In the genomic region with DNA sequence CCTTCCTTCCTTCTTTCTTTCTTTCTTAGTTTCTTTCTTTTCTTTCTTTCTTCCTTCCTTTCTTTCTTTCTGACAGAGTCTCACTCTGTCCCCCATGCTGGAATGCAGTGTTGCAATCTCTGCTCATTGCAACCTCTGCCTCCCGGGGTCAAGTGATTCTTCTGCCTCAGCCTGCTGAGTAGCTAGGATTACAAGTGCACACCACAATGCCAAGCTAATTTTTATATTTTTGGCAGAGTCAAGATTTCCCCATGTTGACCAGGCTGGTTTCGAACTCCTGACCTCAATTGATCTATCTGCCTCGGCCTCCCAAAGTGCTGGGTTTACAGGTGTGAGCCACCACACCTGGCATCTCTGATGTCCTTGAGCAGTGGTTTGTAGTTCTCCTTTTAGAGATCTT, we compare ENCODE assay signal across 23 cellular contexts. TPM values are rescaled to one million over a fixed set of nuclear protein-coding genes. Genes with fewer than 3 reads are reported as not detected.
DNase-seq lines count a peak whose midpoint lies in the region; ATAC-seq, FAIRE-seq and TF ChIP-seq lines count a peak whose summit lies in the region.
"Had no signal": no experiment of that assay in that cellular context is flagged by ENCODE, and none has a peak within 500 bp of the region (broad histone marks: within the 10 kb centered on the region; RNA-seq: fewer than 3 reads in every experiment).

No MANE protein-coding gene starts in this region.

- no TSS peak for BruUV-seq in HepG2 (replicated peaks; lab: Mats Ljungman, UMichigan)

- H3K4me1 ChIP-seq in HepG2 (ENCODE audit: insufficient read depth, low read length) = peaks cover 69% of the 10 kb centered on the region
- H3K4me1 ChIP-seq: BLaER1 had no signal

- peak; percentile 83 for FAIRE-seq in bronchial epithelial cell (lab: Jason Lieb, UNC)
- FAIRE-seq in HepG2 (lab: Jason Lieb, UNC) = no peak
- FAIRE-seq: GM19239 had no signal

- H3K27ac Mint-ChIP-seq in activated naive CD4-positive, alpha-beta T cell treated with anti-CD3 and anti-CD28 coated beads, Interleukin-2, amount 10 ng/mL, durations not matched to agents 7 days and 5 days = peak overlapping the region; percentile 15

- POLR2A ChIA-PET in HepG2 (lab: Yijun Ruan, JAX) = interaction anchor here (1.3 kb wide), 1 partner anchor 24 kb away, joined by 3 read pairs; no protein-coding TSS in a partner anchor

- no peak for ATAC-seq in HepG2

- H3K27ac ChIP-seq in HepG2 (ENCODE audit: extremely low read length, insufficient read depth, low read length) = no peak overlapping the region
- H3K27ac ChIP-seq: BLaER1, KMS-11, Peyer's patch, SK-N-MC had no signal

- intact Hi-C loops in HepG2 (cut with micrococcal nuclease; ENCODE audit: unreplicated experiment) = no loop called here

- H3K36me3 Mint-ChIP-seq in activated naive CD4-positive, alpha-beta T cell treated with anti-CD3 and anti-CD28 coated beads, Interleukin-2, amount 10 ng/mL, durations not matched to agents 7 days and 5 days = peaks cover 2% of the 10 kb centered on the region

- peaks cover 3% of the 10 kb centered on the region for H3K9me3 Mint-ChIP-seq in activated naive CD4-positive, alpha-beta T cell treated with anti-CD3 and anti-CD28 coated beads, Interleukin-2, amount 10 ng/mL, durations not matched to agents 7 days and 5 days

- DNase-seq in activated naive CD4-positive, alpha-beta T cell treated with anti-CD3 and anti-CD28 coated beads, Interleukin-2, amount 10 ng/mL, durations not matched to agents 7 days and 5 days = no peak
- DNase-seq in activated naive CD4-positive, alpha-beta T cell treated with Interleukin-2 at 50 U/mL for 16 hours = no peak
- DNase-seq in bronchial epithelial cell (ENCODE audit: low read depth) (no peak), HepG2 (ENCODE audit: low spot score) (no peak), middle frontal gyrus (ENCODE audit: extremely low spot score, low spot score) (no peak), HT-29 (ENCODE audit: low spot score) (no peak), NCI-H69 (lab: John Stamatoyannopoulos, UW) (no peak)
- peak; percentile 6 for DNase-seq in stimulated activated CD8-positive, alpha-beta memory T cell treated with anti-CD3 and anti-CD28 coated beads, Interleukin-4, amount 100 ng/mL, for 48 hours
- DNase-seq: 8988T, COR-L47, H7, NCI-H1048, NCI-H1436 treated with DMSO at 0.1 percent for 48 hours, NCI-H2081, NCI-H510A, Peyer's patch, Right ventricle myocardium superior had no signal

- peaks cover 6% of the 10 kb centered on the region for H3K4me1 Mint-ChIP-seq in activated naive CD4-positive, alpha-beta T cell treated with anti-CD3 and anti-CD28 coated beads, Interleukin-2, amount 10 ng/mL, durations not matched to agents 7 days and 5 days

- H3K4me3 Mint-ChIP-seq in activated naive CD4-positive, alpha-beta T cell treated with anti-CD3 and anti-CD28 coated beads, Interleukin-2, amount 10 ng/mL, durations not matched to agents 7 days and 5 days = no peak overlapping the region

- H3K27me3 Mint-ChIP-seq in activated naive CD4-positive, alpha-beta T cell treated with anti-CD3 and anti-CD28 coated beads, Interleukin-2, amount 10 ng/mL, durations not matched to agents 7 days and 5 days = peaks cover 28% of the 10 kb centered on the region

- CTCF ChIA-PET in activated naive CD4-positive, alpha-beta T cell treated with anti-CD3 and anti-CD28 coated beads, Interleukin-2, amount 10 ng/mL, durations not matched to agents 7 days and 5 days (lab: Charles Lee) = no interaction called here
- CTCF ChIA-PET in HepG2 (lab: Yijun Ruan, JAX; ENCODE audit: low intra/inter-chr PET ratio, low total read pairs) = no interaction called here

- H3K36me3 ChIP-seq in bronchial epithelial cell (ENCODE audit: control insufficient read depth, insufficient read depth, low read length) = no peaks in the 10 kb centered on the region
- no peaks in the 10 kb centered on the region for H3K36me3 ChIP-seq in HepG2 (replicated peaks in 1 of 2; ENCODE audit: control insufficient read depth in 1 of 2, insufficient read depth in 2 of 2, low read length in 2 of 2)
- H3K36me3 ChIP-seq: BLaER1, Peyer's patch had no signal

- no peak overlapping the region for H3K4me2 ChIP-seq in HepG2 (ENCODE audit: low read depth, low read length)
- H3K4me2 ChIP-seq: BLaER1, KMS-11 had no signal

- no peak overlapping the region for H2AFZ ChIP-seq in HepG2 (ENCODE audit: low read length)

- TF ChIP-seq POLR2A in HepG2 (IDR thresholded peaks at IDR 0.05; ENCODE audit: insufficient read depth in 1 of 2, low read depth in 2 of 2, low read length in 2 of 2) = no peak

- TF ChIP-seq EP300 in HepG2 (IDR thresholded peaks at IDR 0.05; ENCODE audit: low read depth in 2 of 2, low read length in 2 of 2) (no peak), HepG2 (CRISPR knock-in tag; IDR thresholded peaks at IDR 0.05; ENCODE audit: borderline replicate concordance) (no peak)

- H3K27me3 ChIP-seq in bronchial epithelial cell (ENCODE audit: control insufficient read depth, insufficient read depth, low read length) (no peaks in the 10 kb centered on the region), HepG2 (ENCODE audit: control insufficient read depth in 1 of 2, insufficient read depth in 2 of 2, low read length in 2 of 2) (no peaks in the 10 kb centered on the region)
- H3K27me3 ChIP-seq: BLaER1, Peyer's patch had no signal

- in situ Hi-C loops in HepG2 (cut with HindIII; ENCODE audit: extremely low pct_ligation_motif_present, low pct_unique_long_range_greater_than_20kb) = no loop called here

- TF ChIP-seq RAD21 in HepG2 (CRISPR knock-in tag; IDR thresholded peaks at IDR 0.05) = no peak

- no peaks in the 10 kb centered on the region for H3K9me3 ChIP-seq in HepG2 (ENCODE audit: low read length)
- H3K9me3 ChIP-seq: BLaER1, Peyer's patch had no signal

- WGBS in HepG2 (ENCODE audit: low lambda C conversion rate) = 65% methylated on average over 3 of the region's 3 CpGs

- no peak overlapping the region for H3K4me3 ChIP-seq in bronchial epithelial cell (ENCODE audit: low read depth, low read length)
- no peak overlapping the region for H3K4me3 ChIP-seq in HepG2 (replicated peaks in 1 of 3; ENCODE audit: insufficient read depth in 1 of 3, low read depth in 2 of 3, low read length in 3 of 3)
- H3K4me3 ChIP-seq: BLaER1, Peyer's patch, SK-N-MC had no signal

- TF ChIP-seq CTCF in bronchial epithelial cell (IDR thresholded peaks at IDR 0.05; ENCODE audit: insufficient read depth, low read length, severe bottlenecking) (no peak), HepG2 (CRISPR knock-in tag; IDR thresholded peaks at IDR 0.05) (no peak)

- H4K20me1 ChIP-seq in HepG2 (ENCODE audit: insufficient read depth, low read length) = no peaks in the 10 kb centered on the region
- H4K20me1 ChIP-seq: BLaER1 had no signal

- H3K9ac ChIP-seq in HepG2 (ENCODE audit: insufficient read depth, low read depth, low read length) = no peak overlapping the region
- H3K9ac ChIP-seq: BLaER1, KMS-11 had no signal

- no peaks in the 10 kb centered on the region for H3K79me2 ChIP-seq in HepG2 (ENCODE audit: insufficient read depth, low read length)

TF ChIP-seq in HepG2, 621 proteins besides CTCF, POLR2A, EP300 and RAD21 (continues in another document):
- TF ChIP-seq ARNTL (CRISPR knock-in tag; IDR thresholded peaks at IDR 0.05) = no peak
- TF ChIP-seq ZSCAN9 (CRISPR knock-in tag; IDR thresholded peaks at IDR 0.05; ENCODE audit: borderline replicate concordance) = 0 out of 2 replicates have a peak, but pooled peaks have one; percentile 37
- no peak for TF ChIP-seq TBX3 (IDR thresholded peaks at IDR 0.05; ENCODE audit: borderline replicate concordance)
- peak; percentile 85 for TF ChIP-seq CEBPB (IDR thresholded peaks at IDR 0.05; ENCODE audit: borderline replicate concordance, low read depth, low read length)
- no peak for TF ChIP-seq CREB1 (IDR thresholded peaks at IDR 0.05)
- 0 out of 2 replicates have a peak, but pooled peaks have one; percentile 2 for TF ChIP-seq CREB1 (CRISPR knock-in tag; IDR thresholded peaks at IDR 0.05)
- no peak for TF ChIP-seq KLF11 (CRISPR knock-in tag; IDR thresholded peaks at IDR 0.05)
- no peak for TF ChIP-seq CBX1 (IDR thresholded peaks at IDR 0.05; ENCODE audit: low read depth)
- TF ChIP-seq ZNF720 (CRISPR knock-in tag; IDR thresholded peaks at IDR 0.05) = no peak

RNA-seq across cellular contexts. Expression of gene IL1R2, which starts 48.5 kb away (rescaled TPM):
- total RNA-seq in bronchial epithelial cell = not detected in 2 replicates
- total RNA-seq in HepG2 (2016; rRNA removed; fragmentation: Illumina TruSeq; extraction: Trizol) = 1.9 and 3.6 TPM in 2 replicates
- 0.88 and 1.0 TPM in 2 replicates for total RNA-seq in HepG2 (2016; cell fraction: cytosol; rRNA removed; fragmentation: Illumina TruSeq; extraction: Trizol; ENCODE audit: low read depth)
- 2.6 and 4.1 TPM in 2 replicates for total RNA-seq in HepG2 (2016; cell fraction: insoluble cytoplasmic fraction; rRNA removed; fragmentation: Illumina TruSeq; extraction: Trizol)
- total RNA-seq in HepG2 (2016; cell fraction: membrane; rRNA removed; fragmentation: Illumina TruSeq; extraction: Trizol) = 0.93 and 1.1 TPM in 2 replicates
- 2.8 and 3.1 TPM in 2 replicates for total RNA-seq in HepG2 (2016; cell fraction: nucleus; rRNA removed; fragmentation: Illumina TruSeq; extraction: Trizol)
- 4.7 and 7.3 TPM in 2 replicates for polyA plus RNA-seq in HepG2 (2011; rRNA removed)
- polyA plus RNA-seq in HepG2 (2011; cell fraction: cytosol; rRNA removed) = 6.0 and 6.1 TPM in 2 replicates
- polyA plus RNA-seq in HepG2 (2011; cell fraction: nucleus; rRNA removed) = 2.0 and 2.8 TPM in 2 replicates
- polyA plus RNA-seq in HepG2 (2012) = 3.1 and 4.5 TPM in 2 replicates
- 1.2 and 1.3 TPM in 2 replicates for polyA plus RNA-seq in HepG2 (2016; cell fraction: cytosol; fragmentation: Illumina TruSeq; extraction: Trizol; ENCODE audit: low read depth)
- polyA plus RNA-seq in HepG2 (2016; cell fraction: insoluble cytoplasmic fraction; fragmentation: Illumina TruSeq; extraction: Trizol; ENCODE audit: low read depth) = 1.8 and 3.2 TPM in 2 replicates
- 0.65 and 1.0 TPM in 2 replicates for polyA plus RNA-seq in HepG2 (2016; cell fraction: membrane; fragmentation: Illumina TruSeq; extraction: Trizol; ENCODE audit: low read depth)
- polyA plus RNA-seq in HepG2 (2016; cell fraction: nucleus; fragmentation: Illumina TruSeq; extraction: Trizol; ENCODE audit: insufficient read depth, low read depth) = 3.7 and 3.8 TPM in 2 replicates
- polyA minus RNA-seq in HepG2 (2011; rRNA and poly(A)+ RNA removed; ENCODE audit: low replicate concordance) = 4.2 TPM in 1 of 2 replicates, not detected in the other
- 3.3 and 3.6 TPM in 2 replicates for polyA minus RNA-seq in HepG2 (2011; cell fraction: cytosol; rRNA and poly(A)+ RNA removed)
- polyA minus RNA-seq in HepG2 (2011; cell fraction: nucleus; rRNA and poly(A)+ RNA removed) = 2.3 and 2.5 TPM in 2 replicates
- total RNA-seq in HT-29 (2014; rRNA removed; shearing (Covaris generic)) = 3.9 and 6.6 TPM in 2 replicates
- total RNA-seq: Daoy, M059J had no signal
